In genomic region chr22:35742342-35743100, GRCh38 we compare ENCODE assay signal across 11 cellular contexts. TPM values are rescaled to one million over a fixed set of nuclear protein-coding genes. Genes with fewer than 3 reads are reported as not detected.
A peak's percentile ranks its signal among the peaks of the same experiment; 100 is the strongest.
DNase-seq lines count a peak whose midpoint lies in the region; ATAC-seq, FAIRE-seq and TF ChIP-seq lines count a peak whose summit lies in the region.
"Had no signal": no experiment of that assay in that cellular context is flagged by ENCODE, and none has a peak within 500 bp of the region (broad histone marks: within the 10 kb centered on the region; RNA-seq: fewer than 3 reads in every experiment).

No MANE protein-coding gene starts in this region.

- no peaks in the 10 kb centered on the region for H3K27me3 Mint-ChIP-seq in brain

- H3K36me3 ChIP-seq in esophagus muscularis mucosa, result peaks cover 0 to 81% (median 37%) of the 10 kb centered on the region in 4 donors

- WGBS in esophagus muscularis mucosa, result 84% methylated on average over 9 of the region's 9 CpGs

- H3K27me3 ChIP-seq in esophagus muscularis mucosa, result no peaks in the 10 kb centered on the region

- H3K4me3 Mint-ChIP-seq in brain, result no peak overlapping the region

- H3K36me3 Mint-ChIP-seq in brain, result peaks cover 51% of the 10 kb centered on the region

- peak overlapping the region in 1 of 4 donors; percentile 26 for H3K27ac ChIP-seq in esophagus muscularis mucosa (replicated peaks in 1 of 4)

- H3K4me3 ChIP-seq in esophagus muscularis mucosa, result no peak overlapping the region

- no peaks in the 10 kb centered on the region for H3K9me3 Mint-ChIP-seq in brain

- H3K4me1 Mint-ChIP-seq in brain, result peaks cover 47% of the 10 kb centered on the region

- FAIRE-seq in urothelium cell line (lab: Jason Lieb, UNC), result peak; percentile 42
- FAIRE-seq: endometrium had no signal

- DNase-seq in Right ventricle myocardium inferior (ENCODE audit: missing footprints) (no peak), cardiac septum (ENCODE audit: low spot score) (no peak), islet precursor cell (peak; percentile 69), urothelium cell line (ENCODE audit: low spot score) (no peak), esophagus muscularis mucosa (ENCODE audit: extremely low spot score) (no peak)
- DNase-seq: posterior cingulate gyrus; stimulated activated naive CD4-positive, alpha-beta T cell treated with Interleukin-2 at 50 U/mL for 16 hours had no signal

- no peak for TF ChIP-seq EP300 in esophagus muscularis mucosa (IDR thresholded peaks at IDR 0.05)

- TF ChIP-seq CTCF in brain (conservative IDR thresholded peaks at IDR 0.05) (no peak), esophagus muscularis mucosa (IDR thresholded peaks at IDR 0.05) (no peak)

- no peaks in the 10 kb centered on the region for H3K9me3 ChIP-seq in esophagus muscularis mucosa

- intact Hi-C loops in Right ventricle myocardium inferior (cut with DNase I), result loop anchor here (5.0 to 10.0 kb wide), 2 partner anchors 115 to 308 kb away; no protein-coding TSS in a partner anchor
- intact Hi-C loops in cardiac septum (cut with DNase I), result loop anchor here (5.0 kb wide), 1 partner anchor 180 kb away; no protein-coding TSS in a partner anchor
- intact Hi-C loops in esophagus muscularis mucosa (cut with DNase I), result loop anchor here (5.0 to 10.0 kb wide), 2 partner anchors 100 to 172 kb away; no protein-coding TSS in a partner anchor

- peaks cover 27 to 48% (median 37%) of the 10 kb centered on the region in 4 donors for H3K4me1 ChIP-seq in esophagus muscularis mucosa

- ATAC-seq in Right ventricle myocardium inferior, result peak; percentile 60
- no peak for ATAC-seq in GM21447 (IDR thresholded peaks at IDR 0.05; ENCODE audit: unreplicated experiment)
- ATAC-seq in GM18517 (IDR thresholded peaks at IDR 0.05; ENCODE audit: unreplicated experiment), result no peak

- no peak for TF ChIP-seq POLR2A in esophagus muscularis mucosa (IDR thresholded peaks at IDR 0.05; ENCODE audit: low read depth)

- H3K27ac Mint-ChIP-seq in brain, result peak overlapping the region in 3 of 5 experiments; percentile 54 to 80 (median 59)

RNA-seq across cellular contexts. Expression of gene APOL5, which starts 24.8 kb away (rescaled TPM):
- total RNA-seq in Right ventricle myocardium inferior, result not detected
- not detected for total RNA-seq in cardiac septum
- polyA plus RNA-seq in brain (ENCODE audit: insufficient read depth, low read depth, low replicate concordance), result not detected
- total RNA-seq in esophagus muscularis mucosa, result under 1 TPM in 1 of 4 donors, not detected in 3; 0.29 TPM
